In genomic region chr18:59514193-59514592, GRCh38 we compare ENCODE assay signal across 10 cellular contexts.
DNase-seq lines count a peak whose midpoint lies in the region; ATAC-seq, FAIRE-seq and TF ChIP-seq lines count a peak whose summit lies in the region.
"Had no signal": no experiment of that assay in that cellular context is flagged by ENCODE, and none has a peak within 500 bp of the region (broad histone marks: within the 10 kb centered on the region; RNA-seq: fewer than 3 reads in every experiment).

No MANE protein-coding gene starts in this region.

- H3K27ac ChIP-seq in K562 (ENCODE audit: extremely low read depth, low read depth, low read length) (no peak overlapping the region), gastrocnemius medialis (no peak overlapping the region), esophagus squamous epithelium (peak overlapping the region in 1 of 4 donors; percentile 2)
- H3K27ac ChIP-seq: Peyer's patch had no signal

- H3K36me3 ChIP-seq in K562 (ENCODE audit: control insufficient read depth, insufficient read depth, low read length) (no peaks in the 10 kb centered on the region), gastrocnemius medialis (no peaks in the 10 kb centered on the region), esophagus squamous epithelium (no peaks in the 10 kb centered on the region)
- H3K36me3 ChIP-seq: Peyer's patch had no signal

- no peak for ATAC-seq in K562
- peak; percentile 59 to 68 for ATAC-seq in gastrocnemius medialis
- no peak for ATAC-seq in HG03521 (IDR thresholded peaks at IDR 0.05; ENCODE audit: unreplicated experiment)
- ATAC-seq in HG02884 (IDR thresholded peaks at IDR 0.05; ENCODE audit: unreplicated experiment) = no peak

- peaks cover 0 to 20% of the 10 kb centered on the region in 2 experiments; a peak in 1 of 5 replicates for H3K27me3 ChIP-seq in K562 (ENCODE audit: control insufficient read depth in 2 of 2, insufficient read depth in 2 of 2, low read length in 2 of 2)
- H3K27me3 ChIP-seq in gastrocnemius medialis = no peaks in the 10 kb centered on the region
- peaks cover 0 to 7% (median 0%) of the 10 kb centered on the region in 4 donors for H3K27me3 ChIP-seq in esophagus squamous epithelium
- H3K27me3 ChIP-seq: Peyer's patch had no signal

- H3K4me3 ChIP-seq in K562 = no peak overlapping the region
- H3K4me3 ChIP-seq in gastrocnemius medialis = no peak overlapping the region
- no peak overlapping the region for H3K4me3 ChIP-seq in esophagus squamous epithelium
- H3K4me3 ChIP-seq: Peyer's patch had no signal

- FAIRE-seq in K562 (lab: Jason Lieb, UNC) = no peak

- H3K4me1 ChIP-seq in K562 (replicated peaks in 1 of 2; ENCODE audit: control insufficient read depth in 2 of 2, insufficient read depth in 2 of 2, low read length in 2 of 2) = peaks cover 0 to 3% of the 10 kb centered on the region in 2 experiments; a peak in 1 of 5 replicates
- H3K4me1 ChIP-seq in gastrocnemius medialis = peaks cover 0 to 8% of the 10 kb centered on the region in 2 donors
- peaks cover 0 to 74% (median 23%) of the 10 kb centered on the region in 3 donors for H3K4me1 ChIP-seq in esophagus squamous epithelium
- H3K4me1 ChIP-seq: Peyer's patch had no signal

- TF ChIP-seq CTCF in K562 (IDR thresholded peaks at IDR 0.05 in 2 of 3, conservative IDR thresholded peaks at IDR 0.05 in 1 of 3; ENCODE audit: insufficient read depth in 2 of 3, low read depth in 1 of 3, low read length in 3 of 3) (no peak), gastrocnemius medialis (IDR thresholded peaks at IDR 0.05 in 4 of 5, conservative IDR thresholded peaks at IDR 0.05 in 1 of 5) (no peak), esophagus squamous epithelium (IDR thresholded peaks at IDR 0.05) (no peak)

- BruUV-seq in K562 (replicated peaks; lab: Mats Ljungman, UMichigan) = no TSS peak

- CTCF ChIA-PET in K562 (lab: Yijun Ruan, JAX; ENCODE audit: low intra/inter-chr PET ratio) = no interaction called here

- TF ChIP-seq EP300 in K562 (IDR thresholded peaks at IDR 0.05; ENCODE audit: low read length) = no peak

- peaks cover 4% of the 10 kb centered on the region; the same call in 1 of the 2 replicates for H4K20me1 ChIP-seq in K562 (replicated peaks; ENCODE audit: control insufficient read depth, insufficient read depth, low read length)

- intact Hi-C loops in K562 (cut with micrococcal nuclease) = no loop called here
- intact Hi-C loops in gastrocnemius medialis (cut with DNase I; ENCODE audit: low total_unique reads) = no loop called here
- intact Hi-C loops in esophagus squamous epithelium (cut with DNase I) = no loop called here

- no peaks in the 10 kb centered on the region for H3K9me1 ChIP-seq in K562 (ENCODE audit: control insufficient read depth, insufficient read depth, low read length)

- H2AFZ ChIP-seq in K562 (ENCODE audit: low read depth, low read length) = no peak overlapping the region

- no peaks in the 10 kb centered on the region for H3K79me2 ChIP-seq in K562 (ENCODE audit: control insufficient read depth, insufficient read depth, low read length)

- in situ Hi-C loops in K562 (cut with MboI) = no loop called here
- in situ Hi-C loops in gastrocnemius medialis (cut with MboI; ENCODE audit: low sequenced_read_pairs in 4 of 4) = no loop called here

- 2% methylated on average over 14 of the region's 14 CpGs for WGBS in K562 (ENCODE audit: insufficient coverage, low coverage, missing lambda C conversion rate)
- WGBS in esophagus squamous epithelium, 2 donors = 40 to 45% methylated on average over 8 to 14 of the region's 14 CpGs

- H3K9me3 ChIP-seq in K562 (replicated peaks; ENCODE audit: control insufficient read depth, insufficient read depth, low read depth, low read length) (no peaks in the 10 kb centered on the region), gastrocnemius medialis (no peaks in the 10 kb centered on the region), esophagus squamous epithelium (no peaks in the 10 kb centered on the region)
- H3K9me3 ChIP-seq: Peyer's patch had no signal

- POLR2A ChIA-PET in K562 (lab: Yijun Ruan, JAX) = no interaction called here

- TF ChIP-seq POLR2A in K562 (conservative IDR thresholded peaks at IDR 0.05) (no peak), gastrocnemius medialis (IDR thresholded peaks at IDR 0.05) (no peak), esophagus squamous epithelium (IDR thresholded peaks at IDR 0.05) (no peak)

- no peak for TF ChIP-seq RAD21 in K562 (CRISPR knock-in tag; conservative IDR thresholded peaks at IDR 0.05 in 1 of 2, IDR thresholded peaks at IDR 0.05 in 1 of 2)

- H3K4me2 ChIP-seq in K562 (ENCODE audit: insufficient read depth, low read length) = no peak overlapping the region

- DNase-seq in GM04503 (ENCODE audit: low read depth) = peak; percentile 54
- DNase-seq in K562 (ENCODE audit: extremely low read depth in 1 of 4, low spot score in 3 of 4) = peak in 1 of 4 experiments; percentile 2
- DNase-seq in islet precursor cell = peak; percentile 84
- DNase-seq in gastrocnemius medialis = peak; percentile 53 to 78
- no peak for DNase-seq in NK-92 (lab: John Stamatoyannopoulos, UW; ENCODE audit: unreplicated experiment)
- no peak for DNase-seq in esophagus squamous epithelium (lab: John Stamatoyannopoulos, UW)
- DNase-seq: Karpas-422 had no signal

- H3K9ac ChIP-seq in K562 (ENCODE audit: insufficient read depth in 1 of 2, low read depth in 2 of 2, low read length in 2 of 2) = no peak overlapping the region

TF ChIP-seq in K562, 482 proteins besides CTCF, POLR2A, EP300 and RAD21:
- TF ChIP-seq STAT5B (CRISPR knock-in tag; IDR thresholded peaks at IDR 0.05) (no peak), BHLHE40 (IDR thresholded peaks at IDR 0.05; ENCODE audit: low read length) (peak; percentile 26; the same call in 1 of the 2 replicates)

Comparison
In these comparisons a context has a peak if more than half of its experiments do, and no peak if none do; other contexts are left out.
1. DNase-seq: peak in GM04503 (single experiment), islet precursor cell (single experiment) and gastrocnemius medialis (2 of 2); none in NK-92 (single experiment) and esophagus squamous epithelium (single experiment).
2. ATAC-seq: peak in gastrocnemius medialis (2 of 2); none in K562 (single experiment), HG03521 (single experiment) and HG02884 (single experiment).